ENCODE assay signal across 29 cellular contexts in genomic region chr12:93626160-93626559, GRCh38. TPM values are rescaled to one million over a fixed set of nuclear protein-coding genes. Genes with fewer than 3 reads are reported as not detected.
DNase-seq lines count a peak whose midpoint lies in the region; ATAC-seq, FAIRE-seq and TF ChIP-seq lines count a peak whose summit lies in the region.
"Had no signal": no experiment of that assay in that cellular context is flagged by ENCODE, and none has a peak within 500 bp of the region (broad histone marks: within the 10 kb centered on the region; RNA-seq: fewer than 3 reads in every experiment).

No MANE protein-coding gene starts in this region.

- TF ChIP-seq CTCF in bronchial epithelial cell (IDR thresholded peaks at IDR 0.05; ENCODE audit: insufficient read depth, low read length, severe bottlenecking) (no peak), omental fat pad (IDR thresholded peaks at IDR 0.05) (no peak)

- peak; percentile 18 for DNase-seq in A172 (ENCODE audit: low spot score)
- DNase-seq in NCI-H226: peak; percentile 69
- peak; percentile 68 for DNase-seq in bronchial epithelial cell (ENCODE audit: low read depth)
- peak; percentile 62 for DNase-seq in mesendoderm
- DNase-seq in GM19238 (ENCODE audit: insufficient read length, low spot score): no peak
- no peak for DNase-seq in NCI-H1105 (lab: John Stamatoyannopoulos, UW)
- no peak for DNase-seq in HTR-8/SVneo (ENCODE audit: insufficient read length, low spot score)
- DNase-seq in omental fat pad (ENCODE audit: low spot score): no peak
- DNase-seq: activated naive CD4-positive, alpha-beta T cell; activated T-cell treated with anti-CD3 and anti-CD28 coated beads, Interleukin-2, amount 50 U/mL, for 24 hours; amygdala; Calu3; cerebellar nuclear complex; gastrocnemius medialis; H7; hypothalamus; NCI-H1092; NCI-H2029; NCI-H2227 treated with DMSO at 0.1 percent for 48 hours; NCI-H774; SHP77; stimulated activated CD4-positive, alpha-beta T cell treated with anti-CD3 and anti-CD28 coated beads, Interleukin-4, amount 100 ng/mL, for 1 hour; stimulated activated naive CD4-positive, alpha-beta T cell treated with Interleukin-2 at 50 U/mL for 16 hours; T-cell had no signal

- H3K36me3 ChIP-seq in bronchial epithelial cell (ENCODE audit: control insufficient read depth, insufficient read depth, low read length) (no peaks in the 10 kb centered on the region), mesendoderm (ENCODE audit: control insufficient read depth, insufficient read depth, low read length) (no peaks in the 10 kb centered on the region)
- H3K36me3 ChIP-seq: BLaER1 treated with 17β-estradiol and CSF1 and Interleukin-3, amounts not matched to agents 10 nM and 100 nM; gastrocnemius medialis had no signal

- H3K79me1 ChIP-seq in mesendoderm (ENCODE audit: low read length): no peaks in the 10 kb centered on the region

- H3K4ac ChIP-seq in mesendoderm (ENCODE audit: low read depth, low read length): no peak overlapping the region

- H3K56ac ChIP-seq in mesendoderm (ENCODE audit: low read length): peak overlapping the region; percentile 17

- H3K79me2 ChIP-seq in mesendoderm (ENCODE audit: control insufficient read depth, insufficient read depth, low read length): no peaks in the 10 kb centered on the region

- H2BK5ac ChIP-seq in mesendoderm (ENCODE audit: low read length): no peak overlapping the region

- no peaks in the 10 kb centered on the region for H3K4me1 ChIP-seq in mesendoderm (ENCODE audit: control insufficient read depth, low read depth, low read length)
- H3K4me1 ChIP-seq: BLaER1 treated with 17β-estradiol and CSF1 and Interleukin-3, amounts not matched to agents 10 nM and 100 nM had no signal

- H3K4me2 ChIP-seq in mesendoderm (ENCODE audit: low read length): no peak overlapping the region
- H3K4me2 ChIP-seq: BLaER1 treated with 17β-estradiol and CSF1 and Interleukin-3, amounts not matched to agents 10 nM and 100 nM; KMS-11 had no signal

- H4K8ac ChIP-seq in mesendoderm (ENCODE audit: low read depth, low read length): no peak overlapping the region

- no peak overlapping the region for H2AK5ac ChIP-seq in mesendoderm (ENCODE audit: low read length)

- H3K9ac ChIP-seq in mesendoderm (ENCODE audit: low read length): no peak overlapping the region
- H3K9ac ChIP-seq: BLaER1 treated with 17β-estradiol and CSF1 and Interleukin-3, amounts not matched to agents 10 nM and 100 nM; KMS-11 had no signal

- peak overlapping the region; percentile 41 for H3K18ac ChIP-seq in mesendoderm (ENCODE audit: low read length)

- H3K27ac ChIP-seq in mesendoderm (ENCODE audit: low read depth, low read length): no peak overlapping the region
- H3K27ac ChIP-seq: BLaER1 treated with 17β-estradiol and CSF1 and Interleukin-3, amounts not matched to agents 10 nM and 100 nM; KMS-11 had no signal

- H3K27me3 ChIP-seq in bronchial epithelial cell (ENCODE audit: control insufficient read depth, insufficient read depth, low read length): no peaks in the 10 kb centered on the region
- no peaks in the 10 kb centered on the region for H3K27me3 ChIP-seq in mesendoderm (ENCODE audit: insufficient read depth, low read length, poor library complexity)
- H3K27me3 ChIP-seq: BLaER1 treated with 17β-estradiol and CSF1 and Interleukin-3, amounts not matched to agents 10 nM and 100 nM; gastrocnemius medialis had no signal

- H3K23ac ChIP-seq in mesendoderm (ENCODE audit: low read length): no peak overlapping the region

- WGBS in mesendoderm (ENCODE audit: extremely low coverage, insufficient coverage, low lambda C conversion rate): no CpG with 5 or more reads among the region's 4 CpGs

- H4K5ac ChIP-seq in mesendoderm (ENCODE audit: low read length): no peak overlapping the region

- no peak overlapping the region for H2BK120ac ChIP-seq in mesendoderm (ENCODE audit: low read depth, low read length)

- no peak overlapping the region for H3K4me3 ChIP-seq in bronchial epithelial cell (ENCODE audit: low read depth, low read length)
- no peak overlapping the region for H3K4me3 ChIP-seq in mesendoderm (ENCODE audit: low read length)
- H3K4me3 ChIP-seq: BLaER1 treated with 17β-estradiol and CSF1 and Interleukin-3, amounts not matched to agents 10 nM and 100 nM; gastrocnemius medialis had no signal

- H2BK15ac ChIP-seq in mesendoderm (replicated peaks; ENCODE audit: low read depth): no peak overlapping the region

- ATAC-seq in omental fat pad (ENCODE audit: low FRiP score): no peak
- ATAC-seq: activated CD4-positive, CD25-positive, alpha-beta regulatory T cell treated with anti-CD3 and anti-CD28 coated beads, Interleukin-2, amount 50 U/mL, for 24 hours; gastrocnemius medialis; T-cell had no signal

- FAIRE-seq in bronchial epithelial cell (lab: Jason Lieb, UNC) (no peak), HTR-8/SVneo (lab: Jason Lieb, UNC) (no peak)
- FAIRE-seq: A204.1, islet of Langerhans had no signal

RNA-seq across cellular contexts. Expression of gene CRADD, which starts 51.0 kb away (rescaled TPM):
- total RNA-seq in A172 (2014; rRNA removed; shearing (Covaris generic)): 28.8 and 39.0 TPM in 2 replicates
- total RNA-seq in bronchial epithelial cell (11.8 and 15.4 TPM in 2 replicates), omental fat pad (10 to 100 TPM; 27.7 to 61.0 (median 34.2) TPM)
- 5.3 TPM for polyA plus RNA-seq in mesendoderm (2013, experiment 1 of 2)
- 6.1 TPM for polyA plus RNA-seq in mesendoderm (2013, experiment 2 of 2)

RNA-seq across cellular contexts. Expression of gene SOCS2, which starts 53.7 kb away (rescaled TPM):
- 83.8 and 98.4 TPM in 2 replicates for total RNA-seq in A172 (2014; rRNA removed; shearing (Covaris generic))
- total RNA-seq in bronchial epithelial cell (10.5 and 14.3 TPM in 2 replicates), omental fat pad (100 to 1,000 TPM in 2 of 4 donors, 10 to 100 TPM in 2; 76.7 to 157 (median 98.3) TPM)
- polyA plus RNA-seq in mesendoderm (2013, experiment 1 of 2): 41.4 TPM
- polyA plus RNA-seq in mesendoderm (2013, experiment 2 of 2): 39.4 TPM

Comparison
In these comparisons a context has a peak if more than half of its experiments do, and no peak if none do; other contexts are left out.
1. DNase-seq: peak in A172 (single experiment), NCI-H226 (single experiment), bronchial epithelial cell (single experiment) and mesendoderm (single experiment); none in GM19238 (single experiment), NCI-H1105 (single experiment), HTR-8/SVneo (single experiment) and omental fat pad (single experiment).